7 cellular contexts compared by ENCODE assay signal in genomic region chrX:55067180-55067579, GRCh38. TPM values are rescaled to one million over a fixed set of nuclear protein-coding genes. Genes with fewer than 3 reads are reported as not detected.
"Had no signal": no experiment of that assay in that cellular context is flagged by ENCODE, and none has a peak within 500 bp of the region (broad histone marks: within the 10 kb centered on the region; RNA-seq: fewer than 3 reads in every experiment).

No MANE protein-coding gene starts in this region.

RNA-seq across cellular contexts. Expression of gene PAGE2B, which starts 7.7 kb away (rescaled TPM):
- total RNA-seq: GM23248, GM23338, H1, H4, H7, H9, HFFc6 had no signal
- polyA plus RNA-seq: GM23248, GM23338, H1 had no signal

RNA-seq across cellular contexts. Expression of gene PAGE2, which starts 21.6 kb away (rescaled TPM):
- total RNA-seq: GM23248, GM23338, H1, H7, H9 had no signal
- polyA plus RNA-seq: GM23248, GM23338, H1 had no signal

RNA-seq across cellular contexts. Expression of gene ALAS2, which starts 36.4 kb away (rescaled TPM):
- total RNA-seq: GM23248, GM23338, H4, H7, H9, HFFc6 had no signal
- polyA plus RNA-seq: GM23248 had no signal
